In the genomic region with DNA sequence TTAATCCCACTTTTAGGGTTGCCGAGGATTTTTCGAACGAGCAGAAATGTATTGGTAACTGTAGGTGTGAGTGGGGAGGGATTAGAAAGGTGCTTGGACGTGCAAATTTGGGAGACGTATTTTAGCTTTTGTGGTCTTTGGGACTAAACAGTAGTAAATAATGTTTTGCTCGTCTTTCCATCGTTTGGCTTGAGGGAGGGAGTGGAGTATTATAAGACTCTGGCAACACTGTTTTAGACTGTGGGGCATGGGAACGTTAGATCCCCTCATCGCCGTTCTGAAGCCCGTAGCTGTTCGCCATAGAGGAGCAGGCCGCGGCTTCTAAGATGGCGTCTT, we compare ENCODE assay signal across 1 cellular context.
TF ChIP-seq lines count a peak whose summit lies in the region.

No MANE protein-coding gene starts in this region.

TF ChIP-seq in K562, 482 proteins besides CTCF, POLR2A, EP300 and RAD21 (continues in another document):
- TF ChIP-seq DDX20 (tag; IDR thresholded peaks at IDR 0.05; ENCODE audit: low read depth), result 0 out of 2 replicates have a peak, but pooled peaks have one; percentile 18
- TF ChIP-seq TCF7 (IDR thresholded peaks at IDR 0.05; ENCODE audit: borderline replicate concordance), result 0 out of 2 replicates have a peak, but pooled peaks have one; percentile 40
- TF ChIP-seq SNIP1 (IDR thresholded peaks at IDR 0.05; ENCODE audit: low read depth), result peak; percentile 65
- TF ChIP-seq HDAC3 (IDR thresholded peaks at IDR 0.05; ENCODE audit: borderline replicate concordance, partially characterized antibody), result no peak
- TF ChIP-seq ZEB2 (IDR thresholded peaks at IDR 0.05), result 0 out of 2 replicates have a peak, but pooled peaks have one; percentile 12
- peak; percentile 100 for TF ChIP-seq CHD1 (IDR thresholded peaks at IDR 0.05; ENCODE audit: low read length)
- TF ChIP-seq KLF10 (CRISPR knock-in tag; IDR thresholded peaks at IDR 0.05), result peak; percentile 40; the same call in 1 of the 2 replicates
- TF ChIP-seq ZNF324 (CRISPR knock-in tag; IDR thresholded peaks at IDR 0.05), result 0 out of 2 replicates have a peak, but pooled peaks have one; percentile 24
- 0 out of 2 replicates have a peak, but pooled peaks have one; percentile 48 for TF ChIP-seq HSF4 (CRISPR knock-in tag; IDR thresholded peaks at IDR 0.05; ENCODE audit: borderline replicate concordance)
- TF ChIP-seq TAF7 (tag; IDR thresholded peaks at IDR 0.05), result peak; percentile 51
- 0 out of 2 replicates have a peak, but pooled peaks have one; percentile 31 for TF ChIP-seq DNMT1 (IDR thresholded peaks at IDR 0.05)
- no peak for TF ChIP-seq EGR1 (conservative IDR thresholded peaks at IDR 0.05)
- TF ChIP-seq FOXJ2 (tag; IDR thresholded peaks at IDR 0.05), result peak; percentile 20; the same call in 1 of the 2 replicates
- 0 out of 2 replicates have a peak, but pooled peaks have one; percentile 6 for TF ChIP-seq ZNF134 (CRISPR knock-in tag; conservative IDR thresholded peaks at IDR 0.05)
- no peak for TF ChIP-seq NCOA4 (IDR thresholded peaks at IDR 0.05; ENCODE audit: partially characterized antibody)
- 0 out of 2 replicates have a peak, but pooled peaks have one; percentile 29 for TF ChIP-seq PHB2 (IDR thresholded peaks at IDR 0.05; ENCODE audit: low read depth)
- TF ChIP-seq MAFK (IDR thresholded peaks at IDR 0.05; ENCODE audit: low read length), result no peak
- no peak for TF ChIP-seq ERF (CRISPR knock-in tag; IDR thresholded peaks at IDR 0.05)
- TF ChIP-seq MLLT1 (IDR thresholded peaks at IDR 0.05), result peak; percentile 84 to 92; a peak in 3 of 4 replicates
- no peak for TF ChIP-seq ZNF197 (CRISPR knock-in tag; IDR thresholded peaks at IDR 0.05; ENCODE audit: low read depth)
- no peak for TF ChIP-seq MYC (IDR thresholded peaks at IDR 0.05; ENCODE audit: low read depth, low read length)
- peak; percentile 53; the same call in 1 of the 2 replicates for TF ChIP-seq MYC (CRISPR knock-in tag; IDR thresholded peaks at IDR 0.05; ENCODE audit: borderline replicate concordance, low read depth)
- peak; percentile 3; the same call in 1 of the 2 replicates for TF ChIP-seq ATF4 (CRISPR knock-in tag; IDR thresholded peaks at IDR 0.05)
- TF ChIP-seq TAF1 (IDR thresholded peaks at IDR 0.05; ENCODE audit: control insufficient read depth, extremely low read depth, insufficient read depth, low read length, severe bottlenecking), result no peak
- TF ChIP-seq SMARCA5 (IDR thresholded peaks at IDR 0.05), result 0 out of 2 replicates have a peak, but pooled peaks have one; percentile 53
- TF ChIP-seq STAT5A (IDR thresholded peaks at IDR 0.05; ENCODE audit: borderline replicate concordance, low read length), result peak; percentile 13; the same call in 1 of the 2 replicates
- TF ChIP-seq HDAC8 (tag; IDR thresholded peaks at IDR 0.05), result peak; percentile 77; the same call in 1 of the 2 replicates
- peak; percentile 32; the same call in 1 of the 2 replicates for TF ChIP-seq TOE1 (IDR thresholded peaks at IDR 0.05; ENCODE audit: borderline replicate concordance)
- TF ChIP-seq TOE1 (CRISPR knock-in tag; IDR thresholded peaks at IDR 0.05; ENCODE audit: borderline replicate concordance, low read depth), result no peak
- no peak for TF ChIP-seq E2F3 (CRISPR knock-in tag; IDR thresholded peaks at IDR 0.05)
- TF ChIP-seq HLTF (IDR thresholded peaks at IDR 0.05), result peak; percentile 75; the same call in 1 of the 2 replicates
- TF ChIP-seq TEAD2 (tag; IDR thresholded peaks at IDR 0.05), result 0 out of 2 replicates have a peak, but pooled peaks have one; percentile 42
- peak; percentile 98 for TF ChIP-seq BRD9 (IDR thresholded peaks at IDR 0.05; ENCODE audit: low read depth, partially characterized antibody)
- peak; percentile 86; the same call in 1 of the 2 replicates for TF ChIP-seq ZNF644 (tag; IDR thresholded peaks at IDR 0.05; ENCODE audit: low read depth)
- no peak for TF ChIP-seq ZMIZ1 (IDR thresholded peaks at IDR 0.05; ENCODE audit: low read depth in 2 of 2, low read length in 2 of 2)
- peak; percentile 44; the same call in 1 of the 2 replicates for TF ChIP-seq GTF2A2 (tag; IDR thresholded peaks at IDR 0.05)
- TF ChIP-seq NFRKB (IDR thresholded peaks at IDR 0.05; ENCODE audit: low read depth), result peak; percentile 100
- TF ChIP-seq, protein P1, sequence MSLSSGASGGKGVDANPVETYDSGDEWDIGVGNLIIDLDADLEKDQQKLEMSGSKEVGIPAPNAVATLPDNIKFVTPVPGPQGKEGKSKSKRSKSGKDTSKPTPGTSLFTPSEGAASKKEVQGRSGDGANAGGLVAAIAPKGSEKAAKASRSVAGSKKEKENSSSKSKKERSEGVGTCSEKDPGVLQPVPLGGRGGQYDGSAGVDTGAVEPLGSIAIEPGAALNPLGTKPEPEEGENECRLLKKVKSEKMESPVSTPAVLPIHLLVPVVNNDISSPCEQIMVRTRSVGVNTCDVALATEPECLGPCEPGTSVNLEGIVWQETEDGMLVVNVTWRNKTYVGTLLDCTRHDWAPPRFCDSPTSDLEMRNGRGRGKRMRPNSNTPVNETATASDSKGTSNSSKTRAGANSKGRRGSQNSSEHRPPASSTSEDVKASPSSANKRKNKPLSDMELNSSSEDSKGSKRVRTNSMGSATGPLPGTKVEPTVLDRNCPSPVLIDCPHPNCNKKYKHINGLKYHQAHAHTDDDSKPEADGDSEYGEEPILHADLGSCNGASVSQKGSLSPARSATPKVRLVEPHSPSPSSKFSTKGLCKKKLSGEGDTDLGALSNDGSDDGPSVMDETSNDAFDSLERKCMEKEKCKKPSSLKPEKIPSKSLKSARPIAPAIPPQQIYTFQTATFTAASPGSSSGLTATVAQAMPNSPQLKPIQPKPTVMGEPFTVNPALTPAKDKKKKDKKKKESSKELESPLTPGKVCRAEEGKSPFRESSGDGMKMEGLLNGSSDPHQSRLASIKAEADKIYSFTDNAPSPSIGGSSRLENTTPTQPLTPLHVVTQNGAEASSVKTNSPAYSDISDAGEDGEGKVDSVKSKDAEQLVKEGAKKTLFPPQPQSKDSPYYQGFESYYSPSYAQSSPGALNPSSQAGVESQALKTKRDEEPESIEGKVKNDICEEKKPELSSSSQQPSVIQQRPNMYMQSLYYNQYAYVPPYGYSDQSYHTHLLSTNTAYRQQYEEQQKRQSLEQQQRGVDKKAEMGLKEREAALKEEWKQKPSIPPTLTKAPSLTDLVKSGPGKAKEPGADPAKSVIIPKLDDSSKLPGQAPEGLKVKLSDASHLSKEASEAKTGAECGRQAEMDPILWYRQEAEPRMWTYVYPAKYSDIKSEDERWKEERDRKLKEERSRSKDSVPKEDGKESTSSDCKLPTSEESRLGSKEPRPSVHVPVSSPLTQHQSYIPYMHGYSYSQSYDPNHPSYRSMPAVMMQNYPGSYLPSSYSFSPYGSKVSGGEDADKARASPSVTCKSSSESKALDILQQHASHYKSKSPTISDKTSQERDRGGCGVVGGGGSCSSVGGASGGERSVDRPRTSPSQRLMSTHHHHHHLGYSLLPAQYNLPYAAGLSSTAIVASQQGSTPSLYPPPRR (CRISPR knock-in tag; IDR thresholded peaks at IDR 0.05; ENCODE audit: borderline replicate concordance), result peak; percentile 37; the same call in 1 of the 2 replicates
- peak; percentile 2; the same call in 1 of the 2 replicates for TF ChIP-seq PHF8 (IDR thresholded peaks at IDR 0.05; ENCODE audit: borderline replicate concordance, low read length)
- TF ChIP-seq NFATC3 (IDR thresholded peaks at IDR 0.05), result peak; percentile 79; the same call in 1 of the 2 replicates
- 0 out of 2 replicates have a peak, but pooled peaks have one; percentile 39 for TF ChIP-seq ZNF311 (CRISPR knock-in tag; IDR thresholded peaks at IDR 0.05)
- TF ChIP-seq ARNT (IDR thresholded peaks at IDR 0.05), result peak; percentile 41 to 46; a peak in 1 of 4 replicates
- TF ChIP-seq LARP7 (IDR thresholded peaks at IDR 0.05), result 0 out of 2 replicates have a peak, but pooled peaks have one; percentile 77
- 0 out of 2 replicates have a peak, but pooled peaks have one; percentile 34 for TF ChIP-seq HIVEP1 (CRISPR knock-in tag; IDR thresholded peaks at IDR 0.05)
- TF ChIP-seq ZBTB43 (CRISPR knock-in tag; IDR thresholded peaks at IDR 0.05), result 0 out of 2 replicates have a peak, but pooled peaks have one; percentile 16
- TF ChIP-seq NR2F6 (CRISPR knock-in tag; IDR thresholded peaks at IDR 0.05), result no peak
- 0 out of 2 replicates have a peak, but pooled peaks have one; percentile 20 for TF ChIP-seq PML (IDR thresholded peaks at IDR 0.05; ENCODE audit: low read length)
- TF ChIP-seq POLR2B (IDR thresholded peaks at IDR 0.05; ENCODE audit: low read depth, partially characterized antibody), result peak; percentile 15
- 0 out of 2 replicates have a peak, but pooled peaks have one; percentile 68 for TF ChIP-seq MIER1 (IDR thresholded peaks at IDR 0.05; ENCODE audit: low read depth)
- no peak for TF ChIP-seq NCOA2 (IDR thresholded peaks at IDR 0.05; ENCODE audit: partially characterized antibody in 2 of 2)
- no peak for TF ChIP-seq NONO (IDR thresholded peaks at IDR 0.05; ENCODE audit: low read depth in 2 of 2, low read length in 1 of 2)
- TF ChIP-seq ZFP1 (CRISPR knock-in tag; IDR thresholded peaks at IDR 0.05), result no peak
- TF ChIP-seq GTF2E2 (tag; IDR thresholded peaks at IDR 0.05), result no peak; the same call in 1 of the 2 replicates
- no peak for TF ChIP-seq SNRNP70 (optimal IDR thresholded peaks at IDR 0.05; ENCODE audit: low read depth, low read length)
- TF ChIP-seq, protein P2, sequence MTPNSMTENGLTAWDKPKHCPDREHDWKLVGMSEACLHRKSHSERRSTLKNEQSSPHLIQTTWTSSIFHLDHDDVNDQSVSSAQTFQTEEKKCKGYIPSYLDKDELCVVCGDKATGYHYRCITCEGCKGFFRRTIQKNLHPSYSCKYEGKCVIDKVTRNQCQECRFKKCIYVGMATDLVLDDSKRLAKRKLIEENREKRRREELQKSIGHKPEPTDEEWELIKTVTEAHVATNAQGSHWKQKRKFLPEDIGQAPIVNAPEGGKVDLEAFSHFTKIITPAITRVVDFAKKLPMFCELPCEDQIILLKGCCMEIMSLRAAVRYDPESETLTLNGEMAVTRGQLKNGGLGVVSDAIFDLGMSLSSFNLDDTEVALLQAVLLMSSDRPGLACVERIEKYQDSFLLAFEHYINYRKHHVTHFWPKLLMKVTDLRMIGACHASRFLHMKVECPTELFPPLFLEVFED (CRISPR knock-in tag; conservative IDR thresholded peaks at IDR 0.05), result peak; percentile 1; the same call in 1 of the 2 replicates
- TF ChIP-seq ZNF584 (CRISPR knock-in tag; IDR thresholded peaks at IDR 0.05; ENCODE audit: low read depth), result no peak
- TF ChIP-seq THRAP3 (IDR thresholded peaks at IDR 0.05; ENCODE audit: borderline replicate concordance), result peak; percentile 86
